18 cellular contexts compared by ENCODE assay signal in genomic region chr2:217108086-217108485, GRCh38.
DNase-seq lines count a peak whose midpoint lies in the region; ATAC-seq, FAIRE-seq and TF ChIP-seq lines count a peak whose summit lies in the region.
"Had no signal": no experiment of that assay in that cellular context is flagged by ENCODE, and none has a peak within 500 bp of the region (broad histone marks: within the 10 kb centered on the region; RNA-seq: fewer than 3 reads in every experiment).

No MANE protein-coding gene starts in this region.

- CTCF ChIA-PET in MCF 10A (lab: Yijun Ruan, JAX) = interaction anchor here (0.6 kb wide), 1 partner anchor 286 kb away, joined by 3 read pairs; no protein-coding TSS in a partner anchor
- CTCF ChIA-PET in GM12878 (lab: Yijun Ruan, JAX) = interaction anchor here (0.6 to 1.6 kb wide), 3 partner anchors 8 to 165 kb away, joined by 3 to 4 read pairs (median 3); no protein-coding TSS in a partner anchor

- POLR2A ChIA-PET in MCF 10A (lab: Yijun Ruan, JAX) = no interaction called here
- POLR2A ChIA-PET in GM12878 (lab: Charles Lee) = no interaction called here

- intact Hi-C loops in MCF 10A (cut with micrococcal nuclease) (no loop called here), breast epithelium (cut with DNase I; ENCODE audit: low total_unique reads) (no loop called here), GM12878 (cut with micrococcal nuclease; ENCODE audit: unreplicated experiment) (no loop called here), dorsolateral prefrontal cortex (cut with DNase I) (no loop called here)

- H3K4me1 ChIP-seq in breast epithelium (no peaks in the 10 kb centered on the region), GM12878 (ENCODE audit: control insufficient read depth, insufficient read depth, low read length) (no peaks in the 10 kb centered on the region; the same call in 1 of the 2 replicates), foreskin keratinocyte (peaks cover 52% of the 10 kb centered on the region)

- TF ChIP-seq CTCF in MCF 10A (IDR thresholded peaks at IDR 0.05; ENCODE audit: unreplicated experiment) (no peak), breast epithelium (IDR thresholded peaks at IDR 0.05) (no peak), GM12878 (IDR thresholded peaks at IDR 0.05 in 2 of 3, conservative IDR thresholded peaks at IDR 0.05 in 1 of 3; ENCODE audit: control insufficient read depth in 2 of 3, extremely low read depth in 1 of 3, insufficient read depth in 1 of 3, low read depth in 3 of 3, low read length in 3 of 3) (no peak), foreskin keratinocyte (conservative IDR thresholded peaks at IDR 0.05) (no peak), dorsolateral prefrontal cortex (IDR thresholded peaks at IDR 0.05 in 54 of 56, conservative IDR thresholded peaks at IDR 0.05 in 2 of 56; ENCODE audit: low read depth in 1 of 56, partially characterized antibody in 56 of 56) (no peak)

- H3K27ac Mint-ChIP-seq in MCF 10A (ENCODE audit: low read depth, unreplicated experiment) = peak overlapping the region; percentile 3
- H3K27ac Mint-ChIP-seq: CD8-positive, alpha-beta T cell had no signal

- no peak for FAIRE-seq in GM12878 (lab: Jason Lieb, UNC)
- FAIRE-seq in urothelium cell line (lab: Jason Lieb, UNC) = no peak
- FAIRE-seq: A204.1, GM12892, HepG2 had no signal

- no peak overlapping the region for H3K4me3 ChIP-seq in breast epithelium
- H3K4me3 ChIP-seq in GM12878 = no peak overlapping the region
- H3K4me3 ChIP-seq in dorsolateral prefrontal cortex = no peak overlapping the region
- H3K4me3 ChIP-seq: BLaER1 had no signal

- H3K9me3 Mint-ChIP-seq in MCF 10A (ENCODE audit: unreplicated experiment) = peaks cover 8% of the 10 kb centered on the region
- H3K9me3 Mint-ChIP-seq: CD8-positive, alpha-beta T cell had no signal

- H3K79me2 ChIP-seq in GM12878 (ENCODE audit: control insufficient read depth, insufficient read depth, low read length) = no peaks in the 10 kb centered on the region

- H3K9ac ChIP-seq in GM12878 (ENCODE audit: control insufficient read depth, insufficient read depth, low read length) = no peak overlapping the region
- H3K9ac ChIP-seq: BLaER1 had no signal

- H4K20me1 ChIP-seq in GM12878 (ENCODE audit: control insufficient read depth, insufficient read depth) = no peaks in the 10 kb centered on the region
- H4K20me1 ChIP-seq: BLaER1 had no signal

- TF ChIP-seq RAD21 in GM12878 (IDR thresholded peaks at IDR 0.05; ENCODE audit: insufficient read depth, low read depth, low read length) = no peak

- SMC1A ChIA-PET in GM12878 (lab: Charles Lee; ENCODE audit: uncharacterized antibody, unreplicated experiment) = interaction anchor here (0.6 to 1.9 kb wide), 4 partner anchors 8 to 405 kb away, joined by 3 to 5 read pairs (median 4); no protein-coding TSS in a partner anchor

- H2AFZ ChIP-seq in GM12878 (ENCODE audit: control insufficient read depth, low read depth, low read length) = no peak overlapping the region

- no peaks in the 10 kb centered on the region for H3K27me3 Mint-ChIP-seq in MCF 10A (ENCODE audit: insufficient read depth, unreplicated experiment)

- H3K36me3 ChIP-seq in breast epithelium = no peaks in the 10 kb centered on the region
- no peaks in the 10 kb centered on the region for H3K36me3 ChIP-seq in GM12878 (ENCODE audit: control insufficient read depth in 2 of 2, insufficient read depth in 2 of 2, low read length in 1 of 2)
- H3K36me3 ChIP-seq: BLaER1 had no signal

- H3K27me3 ChIP-seq in breast epithelium (no peaks in the 10 kb centered on the region), GM12878 (replicated peaks in 1 of 2; ENCODE audit: control insufficient read depth in 2 of 2, insufficient read depth in 2 of 2, low read length in 1 of 2) (no peaks in the 10 kb centered on the region), foreskin keratinocyte (no peaks in the 10 kb centered on the region), dorsolateral prefrontal cortex (peaks cover 0 to 2% (median 0%) of the 10 kb centered on the region in 45 donors)
- H3K27me3 ChIP-seq: BLaER1 had no signal

- H3K4me2 ChIP-seq in GM12878 (ENCODE audit: control insufficient read depth, insufficient read depth) = no peak overlapping the region

- in situ Hi-C loops in GM12878 (cut with MboI) = no loop called here

- peak; percentile 20; the same call in 1 of the 3 replicates for ATAC-seq in GM12878
- peak; percentile 42 for ATAC-seq in foreskin keratinocyte
- ATAC-seq: CD8-positive, alpha-beta T cell; HepG2 had no signal

- DNase-seq in MCF 10A (ENCODE audit: unreplicated experiment) = no peak
- DNase-seq in breast epithelium (ENCODE audit: low spot score in 2 of 2) = no peak
- DNase-seq in GM12878 (ENCODE audit: low read depth, low spot score) = no peak
- peak in 1 of 2 donors; percentile 26 for DNase-seq in foreskin keratinocyte
- peak; percentile 22 for DNase-seq in urothelium cell line (ENCODE audit: low spot score)
- no peak for DNase-seq in dorsolateral prefrontal cortex
- no peak for DNase-seq in HuH-7 (ENCODE audit: low spot score)
- no peak for DNase-seq in NCI-H1092 (lab: John Stamatoyannopoulos, UW)
- DNase-seq: CD8-positive, alpha-beta T cell; GF-D8; GOT3; Karpas-422; NCI-H187 treated with DMSO at 0.1 percent for 48 hours; NCI-H526 treated with DMSO at 0.1 percent for 48 hours had no signal

- H3K4me3 Mint-ChIP-seq in MCF 10A (ENCODE audit: unreplicated experiment) = no peak overlapping the region
- H3K4me3 Mint-ChIP-seq: CD8-positive, alpha-beta T cell had no signal

- TF ChIP-seq EP300 in GM12878 (IDR thresholded peaks at IDR 0.05; ENCODE audit: borderline replicate concordance in 1 of 2, control insufficient read depth in 1 of 2, low read depth in 2 of 2, low read length in 2 of 2) = no peak

- peaks cover 42% of the 10 kb centered on the region for H3K4me1 Mint-ChIP-seq in MCF 10A (ENCODE audit: insufficient read depth, unreplicated experiment)

- TF ChIP-seq POLR2A in breast epithelium (IDR thresholded peaks at IDR 0.05) (no peak), GM12878 (IDR thresholded peaks at IDR 0.05; ENCODE audit: low read depth, low read length) (no peak)

- H3K36me3 Mint-ChIP-seq in MCF 10A (ENCODE audit: insufficient read depth, unreplicated experiment) = no peaks in the 10 kb centered on the region
- H3K36me3 Mint-ChIP-seq: CD8-positive, alpha-beta T cell had no signal

- RAD21 ChIA-PET in GM12878 (lab: Charles Lee; ENCODE audit: unreplicated experiment) = no interaction called here

- H3K9me3 ChIP-seq in breast epithelium (no peaks in the 10 kb centered on the region), GM12878 (replicated peaks; ENCODE audit: control insufficient read depth, insufficient read depth, low read length) (no peaks in the 10 kb centered on the region; the same call in 2 of the 3 replicates)
- H3K9me3 ChIP-seq: BLaER1 had no signal

- BruUV-seq in MCF 10A (replicated peaks; lab: Mats Ljungman, UMichigan) = no TSS peak
- no TSS peak for BruUV-seq in GM12878 (replicated peaks; lab: Mats Ljungman, UMichigan)

- H3K27ac ChIP-seq in breast epithelium (no peak overlapping the region), GM12878 (ENCODE audit: control insufficient read depth, insufficient read depth) (no peak overlapping the region), foreskin keratinocyte (no peak overlapping the region), dorsolateral prefrontal cortex (no peak overlapping the region)
- H3K27ac ChIP-seq: BLaER1 had no signal

TF ChIP-seq in GM12878, 131 proteins besides CTCF, POLR2A, EP300 and RAD21 (continues in another document):
- TF ChIP-seq MAX (IDR thresholded peaks at IDR 0.05; ENCODE audit: low read depth, low read length) (no peak), YBX1 (IDR thresholded peaks at IDR 0.05) (no peak), E2F8 (IDR thresholded peaks at IDR 0.05; ENCODE audit: low read depth, partially characterized antibody) (no peak)
